Comparison of ENCODE assay signal across 8 cellular contexts in the genomic region with DNA sequence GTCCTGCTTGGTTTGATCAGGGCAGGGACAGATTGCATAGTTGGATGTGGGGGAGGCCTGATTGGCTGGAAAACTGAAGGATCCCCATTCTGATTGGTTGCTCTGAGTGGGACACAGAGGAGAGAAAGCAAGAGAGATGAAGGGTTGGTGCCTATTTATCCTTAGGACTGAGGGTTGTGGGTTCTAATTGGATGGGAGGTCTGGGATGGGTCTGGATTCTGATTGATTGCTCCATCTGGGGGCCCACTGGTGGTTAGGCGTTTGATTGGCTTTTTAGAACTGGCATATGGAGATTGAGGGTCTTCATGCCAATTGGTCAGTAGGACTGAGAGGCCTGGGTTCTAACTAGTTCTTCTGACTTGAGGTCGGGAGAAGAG. TPM values are rescaled to one million over a fixed set of nuclear protein-coding genes. Genes with fewer than 3 reads are reported as not detected.
DNase-seq lines count a peak whose midpoint lies in the region; ATAC-seq, FAIRE-seq and TF ChIP-seq lines count a peak whose summit lies in the region.

No MANE protein-coding gene starts in this region.

- POLR2A ChIA-PET in endothelial cell of umbilical vein (lab: Charles Lee) = no interaction called here

- TF ChIP-seq POLR2A in endothelial cell of umbilical vein (IDR thresholded peaks at IDR 0.05; ENCODE audit: low read depth, low read length) (no peak), gastrocnemius medialis (IDR thresholded peaks at IDR 0.05) (no peak), lower leg skin (IDR thresholded peaks at IDR 0.05) (no peak)

- H3K4me3 ChIP-seq in OCI-LY1 (ENCODE audit: low read depth, low read length, poor library complexity, severe bottlenecking) = peak overlapping the region; percentile 99
- H3K4me3 ChIP-seq in endothelial cell of umbilical vein (replicated peaks in 1 of 3; ENCODE audit: insufficient read depth in 1 of 3, low read depth in 1 of 3, low read length in 3 of 3) = peak overlapping the region in 2 of 3 experiments; percentile 65 to 66
- H3K4me3 ChIP-seq in gastrocnemius medialis = peak overlapping the region in 3 of 4 donors; percentile 62 to 66 (median 62)
- no peak overlapping the region for H3K4me3 ChIP-seq in lower leg skin (ENCODE audit: low read depth, poor library complexity, severe bottlenecking)

- H3K27ac ChIP-seq in OCI-LY1 (ENCODE audit: low read depth, low read length, poor library complexity, severe bottlenecking) (peak overlapping the region; percentile 59), endothelial cell of umbilical vein (ENCODE audit: insufficient read depth, low read depth, low read length) (no peak overlapping the region), gastrocnemius medialis (no peak overlapping the region)

- 36 to 46% methylated on average over 2 of the region's 2 CpGs for WGBS in lower leg skin, 2 donors

- H2AFZ ChIP-seq in OCI-LY1 (ENCODE audit: low read length) = no peak overlapping the region
- peak overlapping the region; percentile 74 for H2AFZ ChIP-seq in endothelial cell of umbilical vein (ENCODE audit: low read depth, low read length)

- H3K9me3 ChIP-seq in OCI-LY1 (ENCODE audit: low read length) = no peaks in the 10 kb centered on the region
- H3K9me3 ChIP-seq in endothelial cell of umbilical vein (replicated peaks; ENCODE audit: control insufficient read depth, insufficient read depth, low read length) = no peaks in the 10 kb centered on the region
- H3K9me3 ChIP-seq in gastrocnemius medialis = no peaks in the 10 kb centered on the region

- H3K4me2 ChIP-seq in OCI-LY1 (ENCODE audit: low read length) (peak overlapping the region; percentile 91), endothelial cell of umbilical vein (ENCODE audit: insufficient read depth, low read length) (peak overlapping the region; percentile 69)

- no peaks in the 10 kb centered on the region for H3F3A ChIP-seq in OCI-LY1 (ENCODE audit: insufficient read depth, low read length)

- dilution Hi-C loops in endothelial cell of umbilical vein (cut with MboI; ENCODE audit: extremely low pct_ligation_motif_present, low sequenced_read_pairs) = no loop called here

- H3K9me1 ChIP-seq in endothelial cell of umbilical vein (replicated peaks; ENCODE audit: control insufficient read depth, extremely low read depth, insufficient read depth, low read length) = no peaks in the 10 kb centered on the region

- TF ChIP-seq CTCF in OCI-LY1 (IDR thresholded peaks at IDR 0.05; ENCODE audit: low read length) = no peak
- TF ChIP-seq CTCF in endothelial cell of umbilical vein (IDR thresholded peaks at IDR 0.05; ENCODE audit: extremely low read depth in 1 of 2, insufficient read depth in 1 of 2, low read depth in 1 of 2, low read length in 2 of 2) = no peak
- no peak for TF ChIP-seq CTCF in gastrocnemius medialis (IDR thresholded peaks at IDR 0.05 in 4 of 5, conservative IDR thresholded peaks at IDR 0.05 in 1 of 5)
- TF ChIP-seq CTCF in lower leg skin (IDR thresholded peaks at IDR 0.05) = no peak

- BruUV-seq in endothelial cell of umbilical vein (replicated peaks; lab: Mats Ljungman, UMichigan) = no TSS peak

- H4K20me1 ChIP-seq in OCI-LY1 (ENCODE audit: insufficient read depth, low read length) (no peaks in the 10 kb centered on the region), endothelial cell of umbilical vein (replicated peaks; ENCODE audit: control insufficient read depth, extremely low read depth, insufficient read depth, low read length) (no peaks in the 10 kb centered on the region)

- H3K27me3 ChIP-seq in OCI-LY1 (ENCODE audit: insufficient read depth, low read length) = no peaks in the 10 kb centered on the region
- H3K27me3 ChIP-seq in endothelial cell of umbilical vein (ENCODE audit: control insufficient read depth in 2 of 2, insufficient read depth in 2 of 2, low read length in 2 of 2) = no peaks in the 10 kb centered on the region
- no peaks in the 10 kb centered on the region for H3K27me3 ChIP-seq in gastrocnemius medialis

- peaks cover 27% of the 10 kb centered on the region for H3K4me1 ChIP-seq in OCI-LY1 (ENCODE audit: insufficient read depth, low read length, severe bottlenecking)
- peaks cover 2% of the 10 kb centered on the region for H3K4me1 ChIP-seq in endothelial cell of umbilical vein (ENCODE audit: control insufficient read depth, extremely low read depth, insufficient read depth, low read length)
- peaks cover 0 to 4% of the 10 kb centered on the region in 2 donors for H3K4me1 ChIP-seq in gastrocnemius medialis

- FAIRE-seq in endothelial cell of umbilical vein (lab: Jason Lieb, UNC) = peak; percentile 35

- H3K36me3 ChIP-seq in OCI-LY1 (ENCODE audit: insufficient read depth, low read length) (peaks cover 21% of the 10 kb centered on the region), endothelial cell of umbilical vein (ENCODE audit: control insufficient read depth in 2 of 2, extremely low read depth in 1 of 2, insufficient read depth in 2 of 2, low read length in 2 of 2) (no peaks in the 10 kb centered on the region), gastrocnemius medialis (no peaks in the 10 kb centered on the region)

- ATAC-seq in gastrocnemius medialis (no peak), GM21825 (IDR thresholded peaks at IDR 0.05; ENCODE audit: unreplicated experiment) (no peak)

- in situ Hi-C loops in gastrocnemius medialis (cut with MboI; ENCODE audit: low sequenced_read_pairs in 4 of 4) = no loop called here

- H3K9ac ChIP-seq in OCI-LY1 (ENCODE audit: low read length) (peak overlapping the region; percentile 71), endothelial cell of umbilical vein (replicated peaks; ENCODE audit: extremely low read depth, insufficient read depth, low read length) (no peak overlapping the region)

- CTCF ChIA-PET in endothelial cell of umbilical vein (lab: Charles Lee) = no interaction called here

- H3K9me2 ChIP-seq in OCI-LY1 (ENCODE audit: low read depth, low read length) = no peaks in the 10 kb centered on the region

- H3K79me2 ChIP-seq in OCI-LY1 (ENCODE audit: insufficient read depth, low read length) = peaks cover 9% of the 10 kb centered on the region
- peaks cover 13% of the 10 kb centered on the region for H3K79me2 ChIP-seq in endothelial cell of umbilical vein (ENCODE audit: control insufficient read depth, insufficient read depth, low read length)

- DNase-seq in DMS153 (lab: John Stamatoyannopoulos, UW) (peak; percentile 8), DMS153 treated with DMSO at 0.1 percent for 48 hours (lab: John Stamatoyannopoulos, UW; ENCODE audit: unreplicated experiment) (no peak), endothelial cell of umbilical vein (ENCODE audit: low read depth, low spot score) (no peak), gastrocnemius medialis (no peak), MV-4-11 (lab: John Stamatoyannopoulos, UW) (no peak), lower leg skin (ENCODE audit: low spot score in 2 of 2) (no peak)

- intact Hi-C loops in endothelial cell of umbilical vein (cut with micrococcal nuclease) (loop anchor here (5.0 kb wide), 2 partner anchors 44 to 71 kb away; a partner anchor contains a TSS), gastrocnemius medialis (cut with DNase I; ENCODE audit: low total_unique reads) (loop anchor here (5.0 kb wide), 1 partner anchor 44 kb away; a partner anchor contains a TSS), lower leg skin (cut with DNase I; ENCODE audit: low total_unique reads) (no loop called here)

RNA-seq across cellular contexts. Expression of a gene that starts 0.6 kb away (rescaled TPM):
- total RNA-seq in endothelial cell of umbilical vein = 102 and 114 TPM in 2 replicates
- polyA plus RNA-seq in endothelial cell of umbilical vein = 178 and 183 TPM in 2 replicates
- 102 and 113 TPM in 2 replicates for polyA plus RNA-seq in endothelial cell of umbilical vein (2011; cell fraction: cytosol; rRNA removed)
- polyA plus RNA-seq in endothelial cell of umbilical vein (2011; cell fraction: nucleus; rRNA removed) = 62.3 and 69.1 TPM in 2 replicates
- polyA plus RNA-seq in endothelial cell of umbilical vein (2012) = 53.8 and 74.0 TPM in 2 replicates
- 154 and 168 TPM in 2 replicates for polyA minus RNA-seq in endothelial cell of umbilical vein
- 292 TPM for polyA minus RNA-seq in endothelial cell of umbilical vein (2011; cell fraction: cytosol; rRNA and poly(A)+ RNA removed)
- 15.5 and 18.6 TPM in 2 replicates for polyA minus RNA-seq in endothelial cell of umbilical vein (2011; cell fraction: nucleus; rRNA and poly(A)+ RNA removed)
- 1 to 10 TPM; 2.7 to 5.3 (median 4.3) TPM for total RNA-seq in gastrocnemius medialis
- total RNA-seq in lower leg skin = 10 to 100 TPM; 43.5 to 87.0 (median 64.1) TPM

RNA-seq across cellular contexts. Expression of a gene that starts 12.2 kb away (rescaled TPM):
- total RNA-seq in endothelial cell of umbilical vein (7.6 and 12.0 TPM in 2 replicates), gastrocnemius medialis (10 to 100 TPM; 11.4 to 18.7 (median 12.3) TPM), lower leg skin (10 to 100 TPM; 18.6 to 32.0 (median 23.2) TPM)
- 20.9 and 21.0 TPM in 2 replicates for polyA plus RNA-seq in endothelial cell of umbilical vein
- polyA plus RNA-seq in endothelial cell of umbilical vein (2011; cell fraction: cytosol; rRNA removed) = 11.6 and 13.7 TPM in 2 replicates
- polyA plus RNA-seq in endothelial cell of umbilical vein (2011; cell fraction: nucleus; rRNA removed) = 23.1 and 23.8 TPM in 2 replicates
- 8.5 and 10.6 TPM in 2 replicates for polyA plus RNA-seq in endothelial cell of umbilical vein (2012)
- 15.3 and 19.9 TPM in 2 replicates for polyA minus RNA-seq in endothelial cell of umbilical vein
- polyA minus RNA-seq in endothelial cell of umbilical vein (2011; cell fraction: cytosol; rRNA and poly(A)+ RNA removed) = 6.0 TPM
- polyA minus RNA-seq in endothelial cell of umbilical vein (2011; cell fraction: nucleus; rRNA and poly(A)+ RNA removed) = 9.2 and 10.5 TPM in 2 replicates

RNA-seq across cellular contexts. Expression of a gene that starts 18.6 kb away (rescaled TPM):
- total RNA-seq in endothelial cell of umbilical vein = 14.4 and 16.3 TPM in 2 replicates
- polyA plus RNA-seq in endothelial cell of umbilical vein = 16.0 and 18.3 TPM in 2 replicates
- polyA plus RNA-seq in endothelial cell of umbilical vein (2011; cell fraction: cytosol; rRNA removed) = 13.4 and 14.7 TPM in 2 replicates
- polyA plus RNA-seq in endothelial cell of umbilical vein (2011; cell fraction: nucleus; rRNA removed) = 16.8 and 20.6 TPM in 2 replicates
- polyA plus RNA-seq in endothelial cell of umbilical vein (2012) = 13.8 and 15.9 TPM in 2 replicates
- 13.4 and 15.8 TPM in 2 replicates for polyA minus RNA-seq in endothelial cell of umbilical vein
- polyA minus RNA-seq in endothelial cell of umbilical vein (2011; cell fraction: cytosol; rRNA and poly(A)+ RNA removed) = 6.5 TPM
- polyA minus RNA-seq in endothelial cell of umbilical vein (2011; cell fraction: nucleus; rRNA and poly(A)+ RNA removed) = 5.1 and 10.2 TPM in 2 replicates
- 10 to 100 TPM; 10.3 to 14.8 (median 11.9) TPM for total RNA-seq in gastrocnemius medialis
- total RNA-seq in lower leg skin = 10 to 100 TPM; 11.6 to 43.8 (median 16.2) TPM

RNA-seq across cellular contexts. Expression of a gene that starts 45.0 kb away (rescaled TPM):
- total RNA-seq in endothelial cell of umbilical vein (52.9 and 59.9 TPM in 2 replicates), gastrocnemius medialis (10 to 100 TPM; 31.4 to 47.7 (median 38.2) TPM), lower leg skin (10 to 100 TPM; 29.8 to 46.4 (median 42.2) TPM)
- polyA plus RNA-seq in endothelial cell of umbilical vein = 63.9 and 76.3 TPM in 2 replicates
- 48.4 and 48.8 TPM in 2 replicates for polyA plus RNA-seq in endothelial cell of umbilical vein (2011; cell fraction: cytosol; rRNA removed)
- polyA plus RNA-seq in endothelial cell of umbilical vein (2011; cell fraction: nucleus; rRNA removed) = 71.9 and 81.7 TPM in 2 replicates
- polyA plus RNA-seq in endothelial cell of umbilical vein (2012) = 59.4 and 64.5 TPM in 2 replicates
- 26.5 and 27.7 TPM in 2 replicates for polyA minus RNA-seq in endothelial cell of umbilical vein
- polyA minus RNA-seq in endothelial cell of umbilical vein (2011; cell fraction: cytosol; rRNA and poly(A)+ RNA removed) = 62.0 TPM
- polyA minus RNA-seq in endothelial cell of umbilical vein (2011; cell fraction: nucleus; rRNA and poly(A)+ RNA removed) = 14.8 and 17.6 TPM in 2 replicates

RNA-seq across cellular contexts. Expression of a gene that starts 50.9 kb away (rescaled TPM):
- total RNA-seq in endothelial cell of umbilical vein = 25.1 and 28.8 TPM in 2 replicates
- 21.6 and 24.1 TPM in 2 replicates for polyA plus RNA-seq in endothelial cell of umbilical vein
- 16.7 and 18.8 TPM in 2 replicates for polyA plus RNA-seq in endothelial cell of umbilical vein (2011; cell fraction: cytosol; rRNA removed)
- polyA plus RNA-seq in endothelial cell of umbilical vein (2011; cell fraction: nucleus; rRNA removed) = 19.6 and 19.9 TPM in 2 replicates
- polyA plus RNA-seq in endothelial cell of umbilical vein (2012) = 47.5 and 50.6 TPM in 2 replicates
- polyA minus RNA-seq in endothelial cell of umbilical vein = 22.3 and 27.9 TPM in 2 replicates
- 285 TPM for polyA minus RNA-seq in endothelial cell of umbilical vein (2011; cell fraction: cytosol; rRNA and poly(A)+ RNA removed)
- polyA minus RNA-seq in endothelial cell of umbilical vein (2011; cell fraction: nucleus; rRNA and poly(A)+ RNA removed) = 5.5 and 7.1 TPM in 2 replicates
- total RNA-seq in gastrocnemius medialis = under 1 TPM in 2 of 4 donors, not detected in 2; 0.46 to 0.69 TPM
- 10 to 100 TPM; 21.8 to 34.2 (median 25.4) TPM for total RNA-seq in lower leg skin

Comparison
In these comparisons a context has a peak if more than half of its experiments do, and no peak if none do; other contexts are left out.
1. RNA of a gene that starts 0.6 kb away (total RNA-seq): 102 to 114 TPM in endothelial cell of umbilical vein and 43.5 to 87.0 TPM in lower leg skin; 2.7 to 5.3 TPM in gastrocnemius medialis; every median in the first group is over 4 times any median in the second.